23 cellular contexts compared by ENCODE assay signal in genomic region chr15:94317211-94317610, GRCh38.
"Had no signal": no experiment of that assay in that cellular context is flagged by ENCODE, and none has a peak within 500 bp of the region (broad histone marks: within the 10 kb centered on the region; RNA-seq: fewer than 3 reads in every experiment).

No MANE protein-coding gene starts in this region.

- H3K27me3 Mint-ChIP-seq: activated CD4-positive, alpha-beta memory T cell treated with anti-CD3 and anti-CD28 coated beads, Interleukin-2, amount 10 ng/mL, durations not matched to agents 7 days and 5 days; activated naive CD4-positive, alpha-beta T cell treated with anti-CD3 and anti-CD28 coated beads, Interleukin-2, amount 10 ng/mL, durations not matched to agents 7 days and 5 days; activated naive CD8-positive, alpha-beta T cell treated with anti-CD3 and anti-CD28 coated beads, Interleukin-2, amount 10 ng/mL, durations not matched to agents 7 days and 5 days; naive thymus-derived CD8-positive, alpha-beta T cell had no signal

- H3K4me1 Mint-ChIP-seq: activated naive CD4-positive, alpha-beta T cell treated with anti-CD3 and anti-CD28 coated beads, Interleukin-2, amount 10 ng/mL, durations not matched to agents 7 days and 5 days; brain had no signal

- DNase-seq: activated CD4-positive, alpha-beta memory T cell treated with anti-CD3 and anti-CD28 coated beads, Interleukin-2, amount 10 ng/mL, durations not matched to agents 7 days and 5 days; activated CD4-positive, alpha-beta T cell treated with anti-CD3 and anti-CD28 coated beads for 4 hours; activated CD4-positive, CD25-positive, alpha-beta regulatory T cell; activated CD8-positive, alpha-beta memory T cell treated with anti-CD3 and anti-CD28 coated beads, Interleukin-2, amount 50 U/mL, for 48 hours; activated gamma-delta T cell; activated naive CD4-positive, alpha-beta T cell treated with anti-CD3 and anti-CD28 coated beads, Interleukin-2, amount 10 ng/mL, durations not matched to agents 7 days and 5 days; activated naive CD8-positive, alpha-beta T cell treated with anti-CD3 and anti-CD28 coated beads, Interleukin-2, amount 10 ng/mL, durations not matched to agents 7 days and 5 days; dorsolateral prefrontal cortex; effector memory CD4-positive, alpha-beta T cell; erythroblast; kidney; left colon; midbrain; naive thymus-derived CD8-positive, alpha-beta T cell; right lobe of liver; stimulated activated CD4-positive, alpha-beta T cell treated with anti-CD3 and anti-CD28 coated beads, Interleukin-2, amount 100 ng/mL, for 48 hours; stimulated activated naive CD8-positive, alpha-beta T cell treated with anti-CD3 and anti-CD28 coated beads, Interleukin-15, Interleukin-2, amounts not matched to agents 100 U/mL and 50 U/mL, for 24 hours; testis; transverse colon; uterus had no signal

- H3K4me3 Mint-ChIP-seq: activated CD4-positive, alpha-beta memory T cell treated with anti-CD3 and anti-CD28 coated beads, Interleukin-2, amount 10 ng/mL, durations not matched to agents 7 days and 5 days; activated naive CD4-positive, alpha-beta T cell treated with anti-CD3 and anti-CD28 coated beads, Interleukin-2, amount 10 ng/mL, durations not matched to agents 7 days and 5 days; activated naive CD8-positive, alpha-beta T cell treated with anti-CD3 and anti-CD28 coated beads, Interleukin-2, amount 10 ng/mL, durations not matched to agents 7 days and 5 days; brain; naive thymus-derived CD8-positive, alpha-beta T cell had no signal

- H3K36me3 Mint-ChIP-seq: brain had no signal

- ATAC-seq: gastroesophageal sphincter; left colon; naive thymus-derived CD8-positive, alpha-beta T cell; right lobe of liver; stimulated activated naive CD8-positive, alpha-beta T cell treated with anti-CD3 and anti-CD28 coated beads, Interleukin-15, Interleukin-2, amounts not matched to agents 100 U/mL and 50 U/mL, for 24 hours had no signal

- FAIRE-seq: kidney had no signal

- H3K9me3 Mint-ChIP-seq: activated CD4-positive, alpha-beta memory T cell treated with anti-CD3 and anti-CD28 coated beads, Interleukin-2, amount 10 ng/mL, durations not matched to agents 7 days and 5 days; activated naive CD4-positive, alpha-beta T cell treated with anti-CD3 and anti-CD28 coated beads, Interleukin-2, amount 10 ng/mL, durations not matched to agents 7 days and 5 days; activated naive CD8-positive, alpha-beta T cell treated with anti-CD3 and anti-CD28 coated beads, Interleukin-2, amount 10 ng/mL, durations not matched to agents 7 days and 5 days; naive thymus-derived CD8-positive, alpha-beta T cell had no signal

- H3K27ac Mint-ChIP-seq: activated CD4-positive, alpha-beta memory T cell treated with anti-CD3 and anti-CD28 coated beads, Interleukin-2, amount 10 ng/mL, durations not matched to agents 7 days and 5 days; activated naive CD4-positive, alpha-beta T cell treated with anti-CD3 and anti-CD28 coated beads, Interleukin-2, amount 10 ng/mL, durations not matched to agents 7 days and 5 days; activated naive CD8-positive, alpha-beta T cell treated with anti-CD3 and anti-CD28 coated beads, Interleukin-2, amount 10 ng/mL, durations not matched to agents 7 days and 5 days; brain; progenitor cell of endocrine pancreas had no signal
